10 cellular contexts compared by ENCODE assay signal in the genomic region with DNA sequence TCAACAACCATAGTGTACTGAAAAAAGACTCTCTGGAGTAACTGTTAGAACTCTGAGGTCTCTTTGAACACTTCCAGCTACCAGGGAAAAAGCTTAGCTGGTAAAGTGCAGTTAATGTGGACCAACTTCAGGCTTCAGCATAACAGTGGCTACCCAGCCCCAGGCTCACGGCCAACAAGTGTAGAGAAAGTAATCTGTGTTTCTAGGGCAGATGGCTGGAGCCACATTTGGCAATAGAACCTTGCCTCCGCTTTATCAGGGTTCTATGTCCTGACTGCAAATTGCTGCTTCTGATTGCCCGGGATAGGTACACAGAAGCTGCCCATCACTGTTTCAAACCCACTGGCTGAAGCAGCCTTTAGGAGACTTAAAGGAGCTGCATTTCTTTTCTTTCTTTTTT.
"Had no signal": no experiment of that assay in that cellular context is flagged by ENCODE, and none has a peak within 500 bp of the region (broad histone marks: within the 10 kb centered on the region; RNA-seq: fewer than 3 reads in every experiment).

No MANE protein-coding gene starts in this region.

- H3K27me3 ChIP-seq: upper lobe of right lung had no signal

- H3K4me1 ChIP-seq: upper lobe of right lung had no signal

- H3K27ac ChIP-seq: upper lobe of right lung had no signal

- H3K4me3 ChIP-seq: upper lobe of right lung had no signal

- H3K9me3 ChIP-seq: upper lobe of right lung had no signal

- ATAC-seq: activated CD4-positive, CD25-positive, alpha-beta regulatory T cell treated with anti-CD3 and anti-CD28 coated beads, Interleukin-2, amount 50 U/mL, for 24 hours; activated CD8-positive, alpha-beta memory T cell treated with anti-CD3 and anti-CD28 coated beads, Interleukin-2, amount 10 ng/mL, durations not matched to agents 7 days and 5 days; activated naive CD4-positive, alpha-beta T cell treated with anti-CD3 and anti-CD28 coated beads, Interleukin-2, amount 50 U/mL, for 72 hours; activated T-cell treated with anti-CD3 and anti-CD28 coated beads, Interleukin-2, amount 50 U/mL, for 4 hours; sciatic nerve; upper lobe of right lung had no signal

- DNase-seq: activated CD4-positive, alpha-beta T cell treated with anti-CD3 and anti-CD28 coated beads, Interleukin-2, amount 50 U/mL, for 48 hours; activated CD8-positive, alpha-beta memory T cell treated with anti-CD3 and anti-CD28 coated beads, Interleukin-2, amount 10 ng/mL, durations not matched to agents 7 days and 5 days; activated effector memory CD4-positive, alpha-beta T cell treated with anti-CD3 and anti-CD28 coated beads, Interleukin-2, amount 50 U/mL, for 16 hours; activated T-cell treated with anti-CD3 and anti-CD28 coated beads, Interleukin-2, amount 50 U/mL, for 4 hours; stimulated activated CD4-positive, alpha-beta T cell treated with anti-CD3 and anti-CD28 coated beads, Interleukin-2, amount 100 ng/mL, for 48 hours; stimulated activated naive CD4-positive, alpha-beta T cell treated with Interleukin-2 at 50 U/mL for 16 hours; upper lobe of right lung had no signal

- H3K36me3 ChIP-seq: upper lobe of right lung had no signal
